In the genomic region with DNA sequence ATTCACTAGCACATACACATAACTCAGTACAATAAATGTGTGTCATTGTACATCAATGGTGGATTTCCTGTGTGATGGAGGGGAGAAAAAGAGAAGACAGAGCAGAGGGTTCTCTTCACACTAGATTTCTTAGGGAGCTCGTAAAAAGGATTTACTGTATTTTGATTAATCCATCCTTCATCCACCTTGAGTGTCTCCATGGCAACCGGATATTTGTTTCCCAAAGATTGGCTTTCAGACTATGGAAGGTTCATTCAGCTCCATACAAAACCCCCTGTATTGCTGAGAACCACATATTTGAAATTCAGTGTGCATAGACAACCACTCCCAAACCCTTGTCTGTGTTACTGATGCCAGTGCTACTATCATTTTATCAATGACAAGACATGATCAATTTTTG, we compare ENCODE assay signal across 15 cellular contexts.
A peak's percentile ranks its signal among the peaks of the same experiment; 100 is the strongest.
DNase-seq lines count a peak whose midpoint lies in the region; ATAC-seq and TF ChIP-seq lines count a peak whose summit lies in the region.
"Had no signal": no experiment of that assay in that cellular context is flagged by ENCODE, and none has a peak within 500 bp of the region (broad histone marks: within the 10 kb centered on the region; RNA-seq: fewer than 3 reads in every experiment).

No MANE protein-coding gene starts in this region.

- H3K36me3 ChIP-seq in neural cell (ENCODE audit: insufficient read depth, low read length) = no peaks in the 10 kb centered on the region
- no peaks in the 10 kb centered on the region for H3K36me3 ChIP-seq in CD4-positive, alpha-beta memory T cell (ENCODE audit: insufficient read depth, low read length)
- H3K36me3 ChIP-seq in CD8-positive, alpha-beta T cell (ENCODE audit: insufficient read depth, low read length) = no peaks in the 10 kb centered on the region
- H3K36me3 ChIP-seq: BLaER1 treated with 17β-estradiol and CSF1 and Interleukin-3, amounts not matched to agents 10 nM and 100 nM had no signal

- H2AFZ ChIP-seq in neural cell (ENCODE audit: low read depth, low read length) = peak overlapping the region; percentile 5

- no peaks in the 10 kb centered on the region for H3F3A ChIP-seq in neural cell (ENCODE audit: insufficient read depth, low read length, poor library complexity, severe bottlenecking)

- peak overlapping the region; percentile 56 to 97 (median 67) for H3K27ac Mint-ChIP-seq in brain
- H3K27ac Mint-ChIP-seq in CD4-positive, alpha-beta memory T cell = no peak overlapping the region
- H3K27ac Mint-ChIP-seq in CD8-positive, alpha-beta T cell = no peak overlapping the region
- H3K27ac Mint-ChIP-seq: CD4-positive, CD25-positive, alpha-beta regulatory T cell; H9; HFFc6 had no signal

- no peaks in the 10 kb centered on the region for H4K20me1 ChIP-seq in neural cell (ENCODE audit: insufficient read depth)
- H4K20me1 ChIP-seq: BLaER1 treated with 17β-estradiol and CSF1 and Interleukin-3, amounts not matched to agents 10 nM and 100 nM had no signal

- H3K27me3 ChIP-seq in neural cell (ENCODE audit: insufficient read depth, low read depth, low read length) = no peaks in the 10 kb centered on the region
- no peaks in the 10 kb centered on the region for H3K27me3 ChIP-seq in CD4-positive, alpha-beta memory T cell (ENCODE audit: insufficient read depth, low read length)
- no peaks in the 10 kb centered on the region for H3K27me3 ChIP-seq in CD8-positive, alpha-beta T cell (ENCODE audit: insufficient read depth, low read length)
- H3K27me3 ChIP-seq: BLaER1 treated with 17β-estradiol and CSF1 and Interleukin-3, amounts not matched to agents 10 nM and 100 nM had no signal

- peaks cover 7 to 17% (median 10%) of the 10 kb centered on the region in 5 experiments for H3K9me3 Mint-ChIP-seq in brain
- H3K9me3 Mint-ChIP-seq in CD4-positive, alpha-beta memory T cell = peaks cover 0 to 5% (median 0%) of the 10 kb centered on the region in 8 donors
- H3K9me3 Mint-ChIP-seq in CD8-positive, alpha-beta T cell = no peaks in the 10 kb centered on the region
- H3K9me3 Mint-ChIP-seq: CD4-positive, CD25-positive, alpha-beta regulatory T cell had no signal

- ATAC-seq in CD8-positive, alpha-beta T cell = no peak
- no peak for ATAC-seq in HG02870 (IDR thresholded peaks at IDR 0.05; ENCODE audit: unreplicated experiment)

- H3K9me3 ChIP-seq in neural cell (ENCODE audit: low read length) = no peaks in the 10 kb centered on the region
- no peaks in the 10 kb centered on the region for H3K9me3 ChIP-seq in CD4-positive, alpha-beta memory T cell (ENCODE audit: control insufficient read depth in 1 of 2, low read length in 2 of 2)
- no peaks in the 10 kb centered on the region for H3K9me3 ChIP-seq in CD8-positive, alpha-beta T cell (ENCODE audit: low read length)

- H3K79me2 ChIP-seq in neural cell (replicated peaks; ENCODE audit: insufficient read depth, low read length) = no peaks in the 10 kb centered on the region

- peaks cover 3% of the 10 kb centered on the region for H3K36me3 Mint-ChIP-seq in brain
- H3K36me3 Mint-ChIP-seq in CD4-positive, alpha-beta memory T cell = no peaks in the 10 kb centered on the region
- H3K36me3 Mint-ChIP-seq in CD8-positive, alpha-beta T cell = no peaks in the 10 kb centered on the region
- H3K36me3 Mint-ChIP-seq: CD4-positive, CD25-positive, alpha-beta regulatory T cell had no signal

- CTCF ChIA-PET in CD4-positive, alpha-beta memory T cell (lab: Charles Lee; ENCODE audit: partially characterized antibody) = no interaction called here
- CTCF ChIA-PET in CD8-positive, alpha-beta T cell (lab: Charles Lee) = no interaction called here

- H3K4me3 ChIP-seq in neural cell (ENCODE audit: low read length) = peak overlapping the region; percentile 12
- H3K4me3 ChIP-seq in CD4-positive, alpha-beta memory T cell (ENCODE audit: low read length in 2 of 2) = no peak overlapping the region
- no peak overlapping the region for H3K4me3 ChIP-seq in CD8-positive, alpha-beta T cell (ENCODE audit: low read depth, low read length)
- H3K4me3 ChIP-seq: BLaER1 treated with 17β-estradiol and CSF1 and Interleukin-3, amounts not matched to agents 10 nM and 100 nM had no signal

- peak overlapping the region; percentile 37 for H3K9ac ChIP-seq in neural cell (ENCODE audit: low read length)
- H3K9ac ChIP-seq: BLaER1 treated with 17β-estradiol and CSF1 and Interleukin-3, amounts not matched to agents 10 nM and 100 nM had no signal

- TF ChIP-seq RAD21 in neural cell (conservative IDR thresholded peaks at IDR 0.05) = peak; percentile 31

- peak; percentile 17 for DNase-seq in NCI-H748 (lab: John Stamatoyannopoulos, UW; ENCODE audit: unreplicated experiment)
- no peak for DNase-seq in NCI-H748 treated with DMSO at 0.1 percent for 48 hours (lab: John Stamatoyannopoulos, UW)
- DNase-seq in CD4-positive, alpha-beta memory T cell = no peak
- no peak for DNase-seq in CD8-positive, alpha-beta T cell
- DNase-seq: ACHN; CD4-positive, CD25-positive, alpha-beta regulatory T cell; DMS79 treated with DMSO at 0.1 percent for 48 hours; EL; GOT3; H9; HFFc6 had no signal

- TF ChIP-seq CTCF in brain (conservative IDR thresholded peaks at IDR 0.05) (no peak), neural cell (IDR thresholded peaks at IDR 0.05; ENCODE audit: poor library complexity, severe bottlenecking) (no peak)
- TF ChIP-seq CTCF in CD8-positive, alpha-beta T cell (IDR thresholded peaks at IDR 0.05) = no peak

- TF ChIP-seq EP300 in neural cell (conservative IDR thresholded peaks at IDR 0.05; ENCODE audit: poor library complexity, severe bottlenecking) = peak; percentile 61

- H3K4me3 Mint-ChIP-seq in brain = no peak overlapping the region
- H3K4me3 Mint-ChIP-seq in CD4-positive, alpha-beta memory T cell = no peak overlapping the region
- no peak overlapping the region for H3K4me3 Mint-ChIP-seq in CD8-positive, alpha-beta T cell
- H3K4me3 Mint-ChIP-seq: CD4-positive, CD25-positive, alpha-beta regulatory T cell; H9; HFFc6 had no signal

- peaks cover 23% of the 10 kb centered on the region for H3K4me1 Mint-ChIP-seq in brain
- no peaks in the 10 kb centered on the region for H3K4me1 Mint-ChIP-seq in CD4-positive, alpha-beta memory T cell
- peaks cover 4% of the 10 kb centered on the region for H3K4me1 Mint-ChIP-seq in CD8-positive, alpha-beta T cell (ENCODE audit: low read depth)
- H3K4me1 Mint-ChIP-seq: CD4-positive, CD25-positive, alpha-beta regulatory T cell had no signal

- peaks cover 4% of the 10 kb centered on the region for H3K27me3 Mint-ChIP-seq in brain
- H3K27me3 Mint-ChIP-seq in CD4-positive, alpha-beta memory T cell = peaks cover 2 to 3% of the 10 kb centered on the region in 2 donors
- H3K27me3 Mint-ChIP-seq in CD8-positive, alpha-beta T cell (ENCODE audit: low read depth) = peaks cover 5% of the 10 kb centered on the region
- H3K27me3 Mint-ChIP-seq: CD4-positive, CD25-positive, alpha-beta regulatory T cell had no signal

- peak overlapping the region; percentile 88 for H3K27ac ChIP-seq in neural cell (ENCODE audit: low read length)
- H3K27ac ChIP-seq in CD4-positive, alpha-beta memory T cell (ENCODE audit: low read depth, low read length) = no peak overlapping the region
- no peak overlapping the region for H3K27ac ChIP-seq in CD8-positive, alpha-beta T cell (ENCODE audit: low read depth, low read length)
- H3K27ac ChIP-seq: BLaER1 treated with 17β-estradiol and CSF1 and Interleukin-3, amounts not matched to agents 10 nM and 100 nM had no signal

- POLR2A ChIA-PET in CD4-positive, alpha-beta memory T cell (lab: Charles Lee; ENCODE audit: partially characterized antibody) = no interaction called here
- POLR2A ChIA-PET in CD8-positive, alpha-beta T cell (lab: Charles Lee) = no interaction called here

- no peaks in the 10 kb centered on the region for H3K4me1 ChIP-seq in CD4-positive, alpha-beta memory T cell (ENCODE audit: insufficient read depth, low read length)
- H3K4me1 ChIP-seq in CD8-positive, alpha-beta T cell (ENCODE audit: insufficient read depth, low read length) = no peaks in the 10 kb centered on the region
- H3K4me1 ChIP-seq: BLaER1 treated with 17β-estradiol and CSF1 and Interleukin-3, amounts not matched to agents 10 nM and 100 nM had no signal

- intact Hi-C loops in CD4-positive, alpha-beta memory T cell (cut with micrococcal nuclease) = no loop called here
- intact Hi-C loops in CD8-positive, alpha-beta T cell (cut with DNase I, micrococcal nuclease) = no loop called here

- H3K4me2 ChIP-seq in neural cell (ENCODE audit: low read length) = peak overlapping the region; percentile 22
- H3K4me2 ChIP-seq: BLaER1 treated with 17β-estradiol and CSF1 and Interleukin-3, amounts not matched to agents 10 nM and 100 nM had no signal

- H3K9me2 ChIP-seq in neural cell (ENCODE audit: insufficient read depth, low read length) = no peaks in the 10 kb centered on the region

TF ChIP-seq in neural cell, 6 proteins besides CTCF, POLR2A, EP300 and RAD21:
- TF ChIP-seq, protein P1, sequence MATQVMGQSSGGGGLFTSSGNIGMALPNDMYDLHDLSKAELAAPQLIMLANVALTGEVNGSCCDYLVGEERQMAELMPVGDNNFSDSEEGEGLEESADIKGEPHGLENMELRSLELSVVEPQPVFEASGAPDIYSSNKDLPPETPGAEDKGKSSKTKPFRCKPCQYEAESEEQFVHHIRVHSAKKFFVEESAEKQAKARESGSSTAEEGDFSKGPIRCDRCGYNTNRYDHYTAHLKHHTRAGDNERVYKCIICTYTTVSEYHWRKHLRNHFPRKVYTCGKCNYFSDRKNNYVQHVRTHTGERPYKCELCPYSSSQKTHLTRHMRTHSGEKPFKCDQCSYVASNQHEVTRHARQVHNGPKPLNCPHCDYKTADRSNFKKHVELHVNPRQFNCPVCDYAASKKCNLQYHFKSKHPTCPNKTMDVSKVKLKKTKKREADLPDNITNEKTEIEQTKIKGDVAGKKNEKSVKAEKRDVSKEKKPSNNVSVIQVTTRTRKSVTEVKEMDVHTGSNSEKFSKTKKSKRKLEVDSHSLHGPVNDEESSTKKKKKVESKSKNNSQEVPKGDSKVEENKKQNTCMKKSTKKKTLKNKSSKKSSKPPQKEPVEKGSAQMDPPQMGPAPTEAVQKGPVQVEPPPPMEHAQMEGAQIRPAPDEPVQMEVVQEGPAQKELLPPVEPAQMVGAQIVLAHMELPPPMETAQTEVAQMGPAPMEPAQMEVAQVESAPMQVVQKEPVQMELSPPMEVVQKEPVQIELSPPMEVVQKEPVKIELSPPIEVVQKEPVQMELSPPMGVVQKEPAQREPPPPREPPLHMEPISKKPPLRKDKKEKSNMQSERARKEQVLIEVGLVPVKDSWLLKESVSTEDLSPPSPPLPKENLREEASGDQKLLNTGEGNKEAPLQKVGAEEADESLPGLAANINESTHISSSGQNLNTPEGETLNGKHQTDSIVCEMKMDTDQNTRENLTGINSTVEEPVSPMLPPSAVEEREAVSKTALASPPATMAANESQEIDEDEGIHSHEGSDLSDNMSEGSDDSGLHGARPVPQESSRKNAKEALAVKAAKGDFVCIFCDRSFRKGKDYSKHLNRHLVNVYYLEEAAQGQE (IDR thresholded peaks at IDR 0.05; ENCODE audit: borderline replicate concordance) = no peak
- no peak for TF ChIP-seq SMC3 (conservative IDR thresholded peaks at IDR 0.05; ENCODE audit: poor library complexity)
- peak; percentile 41 for TF ChIP-seq POLR2AphosphoS5 (IDR thresholded peaks at IDR 0.05)
- no peak for TF ChIP-seq TAF1 (IDR thresholded peaks at IDR 0.05; ENCODE audit: low read depth)
- no peak for TF ChIP-seq EZH2 (IDR thresholded peaks at IDR 0.05; ENCODE audit: borderline replicate concordance, insufficient read depth, low read length, poor library complexity, severe bottlenecking)
- no peak for TF ChIP-seq MXI1 (conservative IDR thresholded peaks at IDR 0.05; ENCODE audit: poor library complexity, severe bottlenecking)

Comparison
In these comparisons a context has a peak if more than half of its experiments do, and no peak if none do; other contexts are left out.
1. H3K27ac Mint-ChIP-seq: peak in brain (5 of 5); none in CD4-positive, alpha-beta memory T cell (0 of 7) and CD8-positive, alpha-beta T cell (single experiment).